1 cellular context compared by ENCODE assay signal in the genomic region with DNA sequence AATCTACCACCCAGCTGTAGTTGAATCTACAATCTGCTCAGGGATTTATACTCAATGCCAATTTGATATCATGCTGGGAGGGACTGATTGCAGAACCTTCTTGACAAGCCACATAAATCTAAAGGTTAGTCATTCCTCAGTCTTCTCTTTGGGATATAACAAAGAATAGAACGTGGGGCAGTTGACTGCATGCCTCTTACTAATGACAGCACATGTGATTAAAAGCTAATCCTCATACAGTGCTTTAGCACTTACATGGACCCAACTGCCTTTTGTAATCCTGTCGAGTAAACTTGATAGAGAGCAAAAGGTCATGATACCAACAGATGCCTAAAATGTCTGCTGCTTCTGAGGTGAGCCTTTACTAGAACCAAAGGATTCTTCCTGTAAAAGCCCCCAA.
TF ChIP-seq lines count a peak whose summit lies in the region.

No MANE protein-coding gene starts in this region.

TF ChIP-seq in IMR-90, 13 proteins besides CTCF, POLR2A, EP300 and RAD21:
- TF ChIP-seq RCOR1 (IDR thresholded peaks at IDR 0.05; ENCODE audit: insufficient replicate concordance, low read length) = no peak
- TF ChIP-seq, protein P1, sequence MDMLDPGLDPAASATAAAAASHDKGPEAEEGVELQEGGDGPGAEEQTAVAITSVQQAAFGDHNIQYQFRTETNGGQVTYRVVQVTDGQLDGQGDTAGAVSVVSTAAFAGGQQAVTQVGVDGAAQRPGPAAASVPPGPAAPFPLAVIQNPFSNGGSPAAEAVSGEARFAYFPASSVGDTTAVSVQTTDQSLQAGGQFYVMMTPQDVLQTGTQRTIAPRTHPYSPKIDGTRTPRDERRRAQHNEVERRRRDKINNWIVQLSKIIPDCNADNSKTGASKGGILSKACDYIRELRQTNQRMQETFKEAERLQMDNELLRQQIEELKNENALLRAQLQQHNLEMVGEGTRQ (IDR thresholded peaks at IDR 0.05; ENCODE audit: low read depth, low read length) = no peak
- TF ChIP-seq CHD1 (IDR thresholded peaks at IDR 0.05; ENCODE audit: low read depth, low read length) = no peak
- TF ChIP-seq FOS (IDR thresholded peaks at IDR 0.05; ENCODE audit: low read depth, low read length) = no peak
- TF ChIP-seq NFE2L2 (IDR thresholded peaks at IDR 0.05; ENCODE audit: low read depth, low read length) = no peak
- TF ChIP-seq ELK1 (IDR thresholded peaks at IDR 0.05; ENCODE audit: borderline replicate concordance, low read depth, low read length) = no peak
- no peak for TF ChIP-seq CEBPB (IDR thresholded peaks at IDR 0.05; ENCODE audit: low read depth, low read length)
- TF ChIP-seq MAZ (IDR thresholded peaks at IDR 0.05; ENCODE audit: borderline replicate concordance, low read depth, low read length) = no peak
- TF ChIP-seq SMC3 (IDR thresholded peaks at IDR 0.05; ENCODE audit: low read depth, low read length) = no peak
- no peak for TF ChIP-seq RFX5 (IDR thresholded peaks at IDR 0.05; ENCODE audit: low read depth, low read length)
- no peak for TF ChIP-seq MAFK (IDR thresholded peaks at IDR 0.05; ENCODE audit: low read depth, low read length)
- no peak for TF ChIP-seq BHLHE40 (IDR thresholded peaks at IDR 0.05; ENCODE audit: low read depth, low read length)
- no peak for TF ChIP-seq MXI1 (IDR thresholded peaks at IDR 0.05; ENCODE audit: borderline replicate concordance, low read depth, low read length)
